In genomic region chr2:29420484-29420883, GRCh38 we compare ENCODE assay signal across 22 cellular contexts.
"Had no signal": no experiment of that assay in that cellular context is flagged by ENCODE, and none has a peak within 500 bp of the region (broad histone marks: within the 10 kb centered on the region; RNA-seq: fewer than 3 reads in every experiment).

No MANE protein-coding gene starts in this region.

- H3K36me3 ChIP-seq: adrenal gland, esophagus muscularis mucosa, sigmoid colon, stomach, thyroid gland, upper lobe of left lung had no signal

- DNase-seq: activated CD4-positive, alpha-beta T cell treated with anti-CD3 and anti-CD28 coated beads for 36 hours; activated CD4-positive, CD25-positive, alpha-beta regulatory T cell; activated naive CD4-positive, alpha-beta T cell treated with Interleukin-2 at 50 U/mL for 16 hours; activated T-cell treated with anti-CD3 and anti-CD28 coated beads for 4 hours; activated T-cell treated with anti-CD3 and anti-CD28 coated beads, Interleukin-2, amount 50 U/mL, for 72 hours; adrenal gland; aorta; central memory CD4-positive, alpha-beta T cell; foreskin keratinocyte; left cardiac atrium; naive B cell; sigmoid colon; small intestine; stimulated activated CD4-positive, alpha-beta T cell treated with anti-CD3 and anti-CD28 coated beads, Interleukin-1b, Interleukin-23, amount 100 ng/mL, for 48 hours; stimulated activated CD4-positive, alpha-beta T cell treated with anti-CD3 and anti-CD28 coated beads, Interleukin-4, amount 100 ng/mL, for 4 hours; stimulated activated CD8-positive, alpha-beta memory T cell treated with anti-CD3 and anti-CD28 coated beads, Interleukin-4, amount 100 ng/mL, for 48 hours; stimulated activated naive B cell treated with anti-CD40 and anti-IgM and Interleukin-4, amounts not matched to agents 10 μg/mL and 1 μg/mL and 100 μg/mL, for 72 hours; stomach; T-helper 1 cell; upper lobe of left lung had no signal

- H3K4me1 ChIP-seq: adrenal gland, esophagus muscularis mucosa, foreskin keratinocyte, sigmoid colon, stomach, upper lobe of left lung had no signal

- H3K27me3 ChIP-seq: adrenal gland, esophagus muscularis mucosa, sigmoid colon, thyroid gland, upper lobe of left lung had no signal

- H3K27ac ChIP-seq: adrenal gland, esophagus muscularis mucosa, foreskin keratinocyte, sigmoid colon, stomach, thyroid gland, upper lobe of left lung had no signal

- ATAC-seq: activated CD4-positive, alpha-beta T cell treated with anti-CD3 and anti-CD28 coated beads for 36 hours; activated T-cell treated with anti-CD3 and anti-CD28 coated beads, Interleukin-2, amount 50 U/mL, for 72 hours; foreskin keratinocyte; stimulated activated naive B cell treated with anti-CD40 and anti-IgM and Interleukin-4, amounts not matched to agents 10 μg/mL and 1 μg/mL and 100 μg/mL, for 72 hours had no signal

- H3K9me3 ChIP-seq: adrenal gland, esophagus muscularis mucosa, sigmoid colon, stomach, thyroid gland, upper lobe of left lung had no signal

- H3K4me3 ChIP-seq: adrenal gland, esophagus muscularis mucosa, sigmoid colon, stomach, thyroid gland, upper lobe of left lung had no signal
